ENCODE assay signal across 1 cellular context in the genomic region with DNA sequence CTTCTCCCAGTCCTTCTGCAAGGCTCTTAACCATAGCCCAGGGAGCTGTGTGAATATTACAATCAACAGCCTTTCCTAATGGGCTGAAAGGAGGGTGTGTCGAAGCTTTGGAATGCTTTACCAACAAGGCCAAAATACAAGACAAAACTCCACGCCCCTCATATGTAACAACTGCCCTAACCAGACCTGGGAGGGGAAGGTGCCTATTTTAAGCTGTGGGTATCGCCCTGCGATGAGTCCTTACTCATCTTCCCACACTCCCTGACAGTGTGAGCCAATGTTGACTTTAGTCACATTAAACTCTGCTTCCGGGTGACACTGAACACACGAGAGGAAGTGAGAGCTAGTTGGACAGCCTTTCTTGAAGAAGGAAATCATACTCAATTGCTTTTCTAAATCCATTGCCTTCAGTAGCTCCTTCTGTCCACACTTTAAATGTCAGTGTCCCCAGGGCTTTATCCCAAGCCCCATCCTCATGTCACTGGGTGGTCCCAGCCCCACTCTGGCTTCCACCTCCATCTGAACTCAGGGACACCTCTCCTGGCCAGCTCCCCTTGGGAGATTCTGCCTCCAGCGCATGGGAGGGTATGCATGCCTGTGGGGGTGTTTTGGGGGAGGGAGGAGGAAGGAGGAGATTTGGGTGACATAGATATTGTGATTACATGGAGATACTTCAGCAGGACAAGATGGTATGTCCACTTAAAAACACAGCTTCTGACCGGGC.
TF ChIP-seq lines count a peak whose summit lies in the region.

No MANE protein-coding gene starts in this region.

TF ChIP-seq in GM12878, 131 proteins besides CTCF, POLR2A, EP300 and RAD21 (continued from another document):
- peak; percentile 69 for TF ChIP-seq ZNF687 (IDR thresholded peaks at IDR 0.05)
- TF ChIP-seq, protein P1, sequence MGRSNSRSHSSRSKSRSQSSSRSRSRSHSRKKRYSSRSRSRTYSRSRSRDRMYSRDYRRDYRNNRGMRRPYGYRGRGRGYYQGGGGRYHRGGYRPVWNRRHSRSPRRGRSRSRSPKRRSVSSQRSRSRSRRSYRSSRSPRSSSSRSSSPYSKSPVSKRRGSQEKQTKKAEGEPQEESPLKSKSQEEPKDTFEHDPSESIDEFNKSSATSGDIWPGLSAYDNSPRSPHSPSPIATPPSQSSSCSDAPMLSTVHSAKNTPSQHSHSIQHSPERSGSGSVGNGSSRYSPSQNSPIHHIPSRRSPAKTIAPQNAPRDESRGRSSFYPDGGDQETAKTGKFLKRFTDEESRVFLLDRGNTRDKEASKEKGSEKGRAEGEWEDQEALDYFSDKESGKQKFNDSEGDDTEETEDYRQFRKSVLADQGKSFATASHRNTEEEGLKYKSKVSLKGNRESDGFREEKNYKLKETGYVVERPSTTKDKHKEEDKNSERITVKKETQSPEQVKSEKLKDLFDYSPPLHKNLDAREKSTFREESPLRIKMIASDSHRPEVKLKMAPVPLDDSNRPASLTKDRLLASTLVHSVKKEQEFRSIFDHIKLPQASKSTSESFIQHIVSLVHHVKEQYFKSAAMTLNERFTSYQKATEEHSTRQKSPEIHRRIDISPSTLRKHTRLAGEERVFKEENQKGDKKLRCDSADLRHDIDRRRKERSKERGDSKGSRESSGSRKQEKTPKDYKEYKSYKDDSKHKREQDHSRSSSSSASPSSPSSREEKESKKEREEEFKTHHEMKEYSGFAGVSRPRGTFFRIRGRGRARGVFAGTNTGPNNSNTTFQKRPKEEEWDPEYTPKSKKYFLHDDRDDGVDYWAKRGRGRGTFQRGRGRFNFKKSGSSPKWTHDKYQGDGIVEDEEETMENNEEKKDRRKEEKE (IDR thresholded peaks at IDR 0.05): no peak
- TF ChIP-seq JUND (IDR thresholded peaks at IDR 0.05; ENCODE audit: low read depth, low read length): no peak
- no peak for TF ChIP-seq ESRRA (IDR thresholded peaks at IDR 0.05; ENCODE audit: low read length)
- peak; percentile 70; the same call in 1 of the 2 replicates for TF ChIP-seq SPI1 (IDR thresholded peaks at IDR 0.05; ENCODE audit: borderline replicate concordance, insufficient read depth, low read depth, low read length)
